ENCODE assay signal across 8 cellular contexts in the genomic region with DNA sequence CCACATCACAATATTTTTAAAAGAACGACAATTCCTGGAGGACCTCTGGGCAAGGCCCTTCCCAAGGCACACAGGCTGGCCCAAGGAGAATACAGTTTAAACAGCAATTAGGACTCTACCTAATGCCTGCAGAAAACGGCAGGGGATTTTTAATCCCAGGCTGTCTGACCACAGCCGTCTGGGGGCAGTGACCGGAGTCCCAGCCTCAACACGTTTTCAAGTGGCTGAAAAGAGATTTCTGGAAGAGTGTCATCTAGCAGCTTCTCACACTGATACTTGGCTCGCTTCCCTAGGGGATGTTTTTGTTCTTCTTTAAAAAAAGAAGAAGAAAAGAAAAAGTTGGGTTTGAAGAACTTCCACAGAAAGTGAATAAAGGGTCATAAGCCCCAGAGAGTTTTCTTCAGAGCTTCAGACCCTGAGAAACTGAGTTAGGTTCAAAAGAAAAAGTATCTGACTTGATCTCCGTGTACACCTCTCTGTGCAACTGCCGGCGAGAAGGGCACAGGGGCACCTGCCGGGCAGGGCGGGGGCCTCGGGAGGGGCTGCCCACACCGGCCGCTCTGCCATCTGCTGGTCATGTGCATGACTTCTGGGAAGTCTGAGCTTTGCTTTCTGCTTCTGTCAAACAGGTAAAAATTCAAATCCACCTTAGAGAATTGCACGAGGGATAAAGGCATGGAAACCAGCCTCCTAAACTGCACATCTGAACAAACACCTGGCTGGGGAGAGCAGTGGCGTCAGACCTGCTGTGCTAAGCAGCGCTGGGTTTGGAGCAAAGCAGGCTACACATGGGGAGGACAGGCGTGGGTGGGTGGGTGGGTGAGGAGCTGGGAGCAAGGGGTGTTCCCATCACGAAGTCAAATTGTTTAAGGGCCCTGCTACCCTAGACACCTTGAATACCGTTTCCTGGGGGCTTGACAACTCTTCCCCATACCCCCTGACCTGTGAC.
DNase-seq lines count a peak whose midpoint lies in the region; ATAC-seq lines count a peak whose summit lies in the region.

No MANE protein-coding gene starts in this region.

- DNase-seq in activated effector memory CD4-positive, alpha-beta T cell treated with anti-CD3 and anti-CD28 coated beads, Interleukin-2, amount 50 U/mL, for 16 hours, result peak; percentile 66
- no peak for DNase-seq in activated effector memory CD4-positive, alpha-beta T cell treated with Interleukin-2 at 50 U/mL for 16 hours
- DNase-seq in NCI-H748 (lab: John Stamatoyannopoulos, UW; ENCODE audit: unreplicated experiment), result peak; percentile 65
- DNase-seq in cerebellar cortex (ENCODE audit: low spot score), result peak; percentile 52
- no peak for DNase-seq in SW 1271 (lab: John Stamatoyannopoulos, UW)

- peaks cover 0 to 4% of the 10 kb centered on the region in 2 donors for H3K36me3 ChIP-seq in muscle layer of duodenum (ENCODE audit: control insufficient read depth in 1 of 2, insufficient read depth in 2 of 2, low read length in 2 of 2)

- H3K4me3 ChIP-seq in muscle layer of duodenum (ENCODE audit: low read depth in 1 of 2, low read length in 2 of 2), result no peak overlapping the region

- H3K9me3 ChIP-seq in muscle layer of duodenum (ENCODE audit: control insufficient read depth in 1 of 2, low read length in 2 of 2), result no peaks in the 10 kb centered on the region

- no peak for ATAC-seq in GM19455 (IDR thresholded peaks at IDR 0.05; ENCODE audit: unreplicated experiment)
- no peak for ATAC-seq in GM21390 (IDR thresholded peaks at IDR 0.05; ENCODE audit: unreplicated experiment)

- peak overlapping the region; percentile 9 for H3K27ac ChIP-seq in muscle layer of duodenum (ENCODE audit: low read length)

- H3K27me3 ChIP-seq in muscle layer of duodenum (ENCODE audit: low read depth, low read length), result no peaks in the 10 kb centered on the region

- H3K4me1 ChIP-seq in muscle layer of duodenum (ENCODE audit: control insufficient read depth in 1 of 2, insufficient read depth in 2 of 2, low read length in 2 of 2), result peaks cover 38 to 84% of the 10 kb centered on the region in 2 donors

Comparison
In these comparisons a context has a peak if more than half of its experiments do, and no peak if none do; other contexts are left out.
1. DNase-seq: peak in activated effector memory CD4-positive, alpha-beta T cell treated with anti-CD3 and anti-CD28 coated beads, Interleukin-2, amount 50 U/mL, for 16 hours (single experiment), NCI-H748 (single experiment) and cerebellar cortex (single experiment); none in activated effector memory CD4-positive, alpha-beta T cell treated with Interleukin-2 at 50 U/mL for 16 hours (single experiment) and SW 1271 (0 of 2).